ENCODE assay signal across 13 cellular contexts in genomic region chr3:52671676-52672075, GRCh38. TPM values are rescaled to one million over a fixed set of nuclear protein-coding genes. Genes with fewer than 3 reads are reported as not detected.
DNase-seq lines count a peak whose midpoint lies in the region; ATAC-seq and TF ChIP-seq lines count a peak whose summit lies in the region.
"Had no signal": no experiment of that assay in that cellular context is flagged by ENCODE, and none has a peak within 500 bp of the region (broad histone marks: within the 10 kb centered on the region; RNA-seq: fewer than 3 reads in every experiment).

No MANE protein-coding gene starts in this region.

- H3K4me2 ChIP-seq in PC-3 (ENCODE audit: low read length) (peak overlapping the region; percentile 67), mammary epithelial cell (ENCODE audit: insufficient read depth, low read depth, low read length) (peak overlapping the region; percentile 70)

- CTCF ChIA-PET in CD8-positive, alpha-beta T cell (lab: Charles Lee) = no interaction called here
- CTCF ChIA-PET in PC-3 (lab: Charles Lee) = no interaction called here
- CTCF ChIA-PET in mammary epithelial cell (lab: Charles Lee; ENCODE audit: low non-redundant PET) = no interaction called here

- in situ Hi-C loops in mammary epithelial cell (cut with MboI; ENCODE audit: low sequenced_read_pairs in 2 of 2) = no loop called here

- ATAC-seq in CD8-positive, alpha-beta T cell = no peak
- ATAC-seq in PC-3 (no peak), lower lobe of right lung (no peak)

- H3K79me2 ChIP-seq in PC-3 (ENCODE audit: low read length) (peaks cover 27% of the 10 kb centered on the region), mammary epithelial cell (ENCODE audit: insufficient read depth, low read length) (peaks cover 29% of the 10 kb centered on the region)

- intact Hi-C loops in CD8-positive, alpha-beta T cell (cut with DNase I, micrococcal nuclease) = no loop called here
- intact Hi-C loops in PC-3 (cut with micrococcal nuclease) = loop anchor here (1.0 kb wide), 1 partner anchor 14 kb away; the partner anchor contains the start of gene PBRM1
- intact Hi-C loops in mammary epithelial cell (cut with micrococcal nuclease) = loop anchor here (1.0 kb wide), 1 partner anchor 11 kb away; no protein-coding TSS in a partner anchor
- intact Hi-C loops in lower lobe of right lung (cut with DNase I) = no loop called here

- DNase-seq in CD8-positive, alpha-beta T cell = no peak
- DNase-seq in PC-3 (no peak), mammary epithelial cell (no peak), lower lobe of right lung (no peak), COLO668 (lab: John Stamatoyannopoulos, UW; ENCODE audit: unreplicated experiment) (no peak), NCI-H446 treated with DMSO at 0.1 percent for 48 hours (lab: John Stamatoyannopoulos, UW) (no peak)
- no peak for DNase-seq in activated CD8-positive, alpha-beta memory T cell treated with anti-CD3 and anti-CD28 coated beads, Interleukin-2, amount 50 U/mL, for 4 hours
- DNase-seq: activated naive CD4-positive, alpha-beta T cell treated with anti-CD3 and anti-CD28 coated beads, Interleukin-2, amount 50 U/mL, for 16 hours; NCI-H1092 treated with DMSO at 0.1 percent for 48 hours; stimulated activated naive CD4-positive, alpha-beta T cell treated with Interleukin-2 at 50 U/mL for 16 hours had no signal

- H3K27ac ChIP-seq in CD8-positive, alpha-beta T cell (ENCODE audit: low read depth, low read length) = no peak overlapping the region
- H3K27ac ChIP-seq in PC-3 (ENCODE audit: low read length) = peak overlapping the region; percentile 97
- H3K27ac ChIP-seq in mammary epithelial cell (ENCODE audit: insufficient read depth, low read depth, low read length) = peak overlapping the region; percentile 96
- peak overlapping the region; percentile 67 for H3K27ac ChIP-seq in neutrophil
- no peak overlapping the region for H3K27ac ChIP-seq in lower lobe of right lung
- H3K27ac ChIP-seq: C4-2B had no signal

- TF ChIP-seq CTCF in CD8-positive, alpha-beta T cell (IDR thresholded peaks at IDR 0.05) = no peak
- no peak for TF ChIP-seq CTCF in PC-3 (conservative IDR thresholded peaks at IDR 0.05; ENCODE audit: low read depth, low read length)
- TF ChIP-seq CTCF in mammary epithelial cell (conservative IDR thresholded peaks at IDR 0.05 in 1 of 2, IDR thresholded peaks at IDR 0.05 in 1 of 2; ENCODE audit: extremely low read depth in 1 of 2, insufficient read depth in 1 of 2, low read depth in 1 of 2, low read length in 2 of 2) = no peak
- no peak for TF ChIP-seq CTCF in neutrophil (IDR thresholded peaks at IDR 0.05)
- no peak for TF ChIP-seq CTCF in lower lobe of right lung (IDR thresholded peaks at IDR 0.05)

- no peaks in the 10 kb centered on the region for H3K9me3 Mint-ChIP-seq in CD8-positive, alpha-beta T cell
- H3K9me3 Mint-ChIP-seq: naive thymus-derived CD4-positive, alpha-beta T cell had no signal

- H4K20me1 ChIP-seq in PC-3 (ENCODE audit: low read length) (no peaks in the 10 kb centered on the region), mammary epithelial cell (ENCODE audit: insufficient read depth, low read length) (no peaks in the 10 kb centered on the region)

- H3K9ac ChIP-seq in PC-3 (ENCODE audit: low read length) (peak overlapping the region; percentile 48), mammary epithelial cell (ENCODE audit: insufficient read depth, low read length) (peak overlapping the region; percentile 71)

- H3K36me3 ChIP-seq in CD8-positive, alpha-beta T cell (ENCODE audit: insufficient read depth, low read length) = peaks cover 23% of the 10 kb centered on the region
- H3K36me3 ChIP-seq in PC-3 (ENCODE audit: low read depth, low read length) (peaks cover 24% of the 10 kb centered on the region), mammary epithelial cell (ENCODE audit: insufficient read depth, low read length) (peaks cover 7% of the 10 kb centered on the region), neutrophil (peaks cover 34% of the 10 kb centered on the region), lower lobe of right lung (peaks cover 86% of the 10 kb centered on the region)

- WGBS in mammary epithelial cell (ENCODE audit: low coverage, missing lambda C conversion rate) = 0% methylated on average over 1 of the region's 1 CpG

- H3K4me3 Mint-ChIP-seq in CD8-positive, alpha-beta T cell = no peak overlapping the region

- peak overlapping the region; percentile 37 for H3K27ac Mint-ChIP-seq in CD8-positive, alpha-beta T cell

- dilution Hi-C loops in mammary epithelial cell (cut with HindIII; ENCODE audit: low sequenced_read_pairs) = no loop called here

- H3K4me3 ChIP-seq in CD8-positive, alpha-beta T cell (ENCODE audit: low read depth, low read length) = no peak overlapping the region
- peak overlapping the region; percentile 41 for H3K4me3 ChIP-seq in PC-3 (ENCODE audit: low read length)
- H3K4me3 ChIP-seq in mammary epithelial cell (replicated peaks in 1 of 3; ENCODE audit: insufficient read depth in 1 of 3, low read depth in 2 of 3, low read length in 3 of 3) = peak overlapping the region in 1 of 3 experiments; percentile 10
- no peak overlapping the region for H3K4me3 ChIP-seq in neutrophil (ENCODE audit: low read depth in 1 of 2, low read length in 1 of 2)
- no peak overlapping the region for H3K4me3 ChIP-seq in lower lobe of right lung

- H3K4me1 ChIP-seq in CD8-positive, alpha-beta T cell (ENCODE audit: insufficient read depth, low read length) = no peaks in the 10 kb centered on the region
- H3K4me1 ChIP-seq in PC-3 (ENCODE audit: insufficient read depth, low read length) = peaks cover 26% of the 10 kb centered on the region
- peaks cover 23% of the 10 kb centered on the region for H3K4me1 ChIP-seq in mammary epithelial cell (ENCODE audit: insufficient read depth, low read length)
- peaks cover 11 to 24% of the 10 kb centered on the region in 2 experiments for H3K4me1 ChIP-seq in neutrophil (ENCODE audit: control insufficient read depth in 1 of 2, insufficient read depth in 1 of 2, low read depth in 1 of 2, low read length in 1 of 2)
- peaks cover 24% of the 10 kb centered on the region for H3K4me1 ChIP-seq in lower lobe of right lung

- H3F3A ChIP-seq in PC-3 (ENCODE audit: low read length, unreplicated experiment) = peaks cover 16% of the 10 kb centered on the region

- H3K36me3 Mint-ChIP-seq in CD8-positive, alpha-beta T cell = peaks cover 65% of the 10 kb centered on the region

- H2AFZ ChIP-seq in PC-3 (ENCODE audit: low read length) (no peak overlapping the region), mammary epithelial cell (ENCODE audit: low read depth, low read length) (no peak overlapping the region)

- POLR2A ChIA-PET in CD8-positive, alpha-beta T cell (lab: Charles Lee) = no interaction called here
- POLR2A ChIA-PET in PC-3 (lab: Charles Lee; ENCODE audit: unreplicated experiment) = no interaction called here

- H3K27me3 Mint-ChIP-seq in CD8-positive, alpha-beta T cell (ENCODE audit: low read depth) = no peaks in the 10 kb centered on the region
- H3K27me3 Mint-ChIP-seq: naive thymus-derived CD4-positive, alpha-beta T cell had no signal

- no peaks in the 10 kb centered on the region for H3K9me3 ChIP-seq in CD8-positive, alpha-beta T cell (ENCODE audit: low read length)
- no peaks in the 10 kb centered on the region for H3K9me3 ChIP-seq in PC-3 (ENCODE audit: low read length)
- H3K9me3 ChIP-seq in mammary epithelial cell (replicated peaks; ENCODE audit: insufficient read depth, low read length) = no peaks in the 10 kb centered on the region
- no peaks in the 10 kb centered on the region for H3K9me3 ChIP-seq in neutrophil
- H3K9me3 ChIP-seq in lower lobe of right lung = no peaks in the 10 kb centered on the region

- peaks cover 36% of the 10 kb centered on the region for H3K4me1 Mint-ChIP-seq in CD8-positive, alpha-beta T cell (ENCODE audit: low read depth)

- BruUV-seq in PC-3 (replicated peaks; lab: Mats Ljungman, UMichigan) (no TSS peak), mammary epithelial cell (replicated peaks; lab: Mats Ljungman, UMichigan) (no TSS peak)

- no peaks in the 10 kb centered on the region for H3K9me2 ChIP-seq in PC-3 (replicated peaks; ENCODE audit: low read length)

- no peaks in the 10 kb centered on the region for H3K27me3 ChIP-seq in CD8-positive, alpha-beta T cell (ENCODE audit: insufficient read depth, low read length)
- H3K27me3 ChIP-seq in PC-3 (ENCODE audit: low read length) (no peaks in the 10 kb centered on the region), mammary epithelial cell (ENCODE audit: insufficient read depth, low read length) (no peaks in the 10 kb centered on the region), neutrophil (no peaks in the 10 kb centered on the region), lower lobe of right lung (ENCODE audit: low read depth) (no peaks in the 10 kb centered on the region)

RNA-seq across cellular contexts. Expression of gene PBRM1, which starts 14.0 kb away (rescaled TPM):
- 10 to 100 TPM; 45.9 to 49.2 TPM for total RNA-seq in CD8-positive, alpha-beta T cell
- 59.7 and 67.8 TPM in 2 replicates for total RNA-seq in PC-3 (2014; rRNA removed)
- 10 to 100 TPM; 53.0 to 85.2 TPM for total RNA-seq in mammary epithelial cell
- polyA plus RNA-seq in mammary epithelial cell = 18.8 TPM
- 103 TPM for polyA minus RNA-seq in mammary epithelial cell
- 88.3 TPM for total RNA-seq in lower lobe of right lung

RNA-seq across cellular contexts. Expression of gene GNL3, which starts 14.2 kb away (rescaled TPM):
- total RNA-seq in CD8-positive, alpha-beta T cell = 100 to 1,000 TPM; 110 to 113 TPM
- total RNA-seq in PC-3 (2014; rRNA removed) (219 TPM in 2 replicates), mammary epithelial cell (10 to 100 TPM; 81.5 to 97.8 TPM), lower lobe of right lung (35.2 TPM)
- 51.1 TPM for polyA plus RNA-seq in mammary epithelial cell
- polyA minus RNA-seq in mammary epithelial cell = 58.3 TPM

RNA-seq across cellular contexts. Expression of gene GLT8D1, which starts 33.9 kb away (rescaled TPM):
- total RNA-seq in CD8-positive, alpha-beta T cell = 10 to 100 TPM in 1 of 2 experiments, 1 to 10 TPM in 1; 9.3 to 11.3 TPM
- 53.6 and 70.2 TPM in 2 replicates for total RNA-seq in PC-3 (2014; rRNA removed)
- 10 to 100 TPM; 56.8 to 62.7 TPM for total RNA-seq in mammary epithelial cell
- 64.9 TPM for polyA plus RNA-seq in mammary epithelial cell
- polyA minus RNA-seq in mammary epithelial cell = 50.7 TPM
- 37.1 TPM for total RNA-seq in lower lobe of right lung

RNA-seq across cellular contexts. Expression of gene SPCS1, which starts 34.2 kb away (rescaled TPM):
- 10 to 100 TPM; 58.5 to 59.6 TPM for total RNA-seq in CD8-positive, alpha-beta T cell
- total RNA-seq in PC-3 (2014; rRNA removed) = 114 and 133 TPM in 2 replicates
- total RNA-seq in mammary epithelial cell = 100 to 1,000 TPM in 1 of 2 donors, 10 to 100 TPM in 1; 57.5 to 120 TPM
- 115 TPM for polyA plus RNA-seq in mammary epithelial cell
- polyA minus RNA-seq in mammary epithelial cell = 87.9 TPM
- 74.6 TPM for total RNA-seq in lower lobe of right lung

Comparison
In these comparisons a context has a peak if more than half of its experiments do, and no peak if none do; other contexts are left out.
1. H3K27ac ChIP-seq: peak in PC-3 (single experiment), mammary epithelial cell (single experiment) and neutrophil (single experiment); none in CD8-positive, alpha-beta T cell (single experiment) and lower lobe of right lung (single experiment).
2. intact Hi-C loops: an anchor here in PC-3 (1.0 kb wide) and mammary epithelial cell (1.0 kb wide); none called in CD8-positive, alpha-beta T cell and lower lobe of right lung.